Comparison of ENCODE assay signal across 8 cellular contexts in the genomic region with DNA sequence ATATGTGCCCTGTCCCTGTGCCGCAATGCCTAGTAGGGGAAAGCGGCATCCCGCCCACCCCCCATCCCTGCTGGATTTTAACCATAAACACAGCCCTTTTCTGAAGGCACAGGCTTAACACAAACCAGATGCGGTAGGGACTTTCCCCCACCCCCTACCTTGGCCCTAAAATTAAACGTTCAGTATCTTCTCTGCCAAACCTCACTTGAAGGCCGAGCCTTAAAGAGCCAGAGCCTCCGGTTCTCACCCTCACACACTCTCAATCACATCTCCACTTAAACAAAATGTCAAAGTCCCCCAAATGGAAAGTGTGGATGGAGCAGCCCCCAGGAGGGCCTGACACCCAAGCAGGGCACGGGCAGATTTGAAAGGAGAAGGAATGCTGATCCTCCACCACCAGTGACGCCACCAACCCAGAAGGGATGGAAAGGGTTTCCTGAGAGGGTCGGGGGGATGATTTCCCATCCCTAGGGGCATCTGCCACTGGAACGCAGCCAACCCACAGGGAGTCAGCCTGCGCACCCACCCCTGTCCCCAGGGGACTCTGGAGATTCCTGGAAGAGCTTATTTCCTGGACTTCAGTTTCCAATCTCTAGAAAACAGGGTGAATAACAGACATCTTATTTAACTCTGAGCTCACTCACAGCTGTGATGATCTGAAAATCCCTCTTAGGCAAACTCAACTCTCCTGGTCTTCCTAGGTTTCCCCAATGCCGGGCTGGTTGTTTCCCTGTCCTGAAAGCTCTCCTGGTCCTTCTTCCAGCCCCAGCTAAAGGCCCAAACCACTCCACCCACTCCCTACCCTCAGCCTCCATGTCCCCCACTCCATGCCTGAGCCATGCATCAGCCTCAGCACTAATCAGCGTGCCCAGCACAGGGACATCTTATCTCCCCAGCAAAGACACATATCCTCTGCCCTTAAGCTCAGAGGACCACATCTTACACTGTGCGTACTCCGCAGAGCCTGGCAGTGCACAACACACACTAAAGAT. TPM values are rescaled to one million over a fixed set of nuclear protein-coding genes. Genes with fewer than 3 reads are reported as not detected.
DNase-seq lines count a peak whose midpoint lies in the region; ATAC-seq and TF ChIP-seq lines count a peak whose summit lies in the region.

No MANE protein-coding gene starts in this region.

- no peaks in the 10 kb centered on the region for H3K27me3 ChIP-seq in vagina

- H3K27me3 Mint-ChIP-seq in activated naive CD4-positive, alpha-beta T cell treated with anti-CD3 and anti-CD28 coated beads, Interleukin-2, amount 50 U/mL, for 24 hours = no peaks in the 10 kb centered on the region

- no peak for DNase-seq in activated naive CD4-positive, alpha-beta T cell (lab: John Stamatoyannopoulos, UW)
- DNase-seq in caudate nucleus (lab: John Stamatoyannopoulos, UW) (no peak), mucosa of gallbladder (ENCODE audit: low spot score) (peak; percentile 47), vagina (ENCODE audit: extremely low spot score in 2 of 2) (no peak), head of caudate nucleus (no peak)

- intact Hi-C loops in vagina (cut with DNase I) (no loop called here), head of caudate nucleus (cut with DNase I) (no loop called here)

- H3K36me3 Mint-ChIP-seq in activated naive CD4-positive, alpha-beta T cell treated with anti-CD3 and anti-CD28 coated beads, Interleukin-2, amount 50 U/mL, for 24 hours = peaks cover 4% of the 10 kb centered on the region

- ATAC-seq in HG03521 (IDR thresholded peaks at IDR 0.05; ENCODE audit: unreplicated experiment) = no peak
- ATAC-seq in GM18858 (IDR thresholded peaks at IDR 0.05; ENCODE audit: unreplicated experiment) = no peak

- TF ChIP-seq POLR2A in vagina (IDR thresholded peaks at IDR 0.05) = no peak

- H3K4me1 Mint-ChIP-seq in activated naive CD4-positive, alpha-beta T cell treated with anti-CD3 and anti-CD28 coated beads, Interleukin-2, amount 50 U/mL, for 24 hours = peaks cover 91% of the 10 kb centered on the region

- H3K4me3 ChIP-seq in vagina = peak overlapping the region; percentile 5 to 29

- no peaks in the 10 kb centered on the region for H3K36me3 ChIP-seq in vagina

- no peaks in the 10 kb centered on the region for H3K9me3 ChIP-seq in vagina

- peak overlapping the region; percentile 67 for H3K4me3 Mint-ChIP-seq in activated naive CD4-positive, alpha-beta T cell treated with anti-CD3 and anti-CD28 coated beads, Interleukin-2, amount 50 U/mL, for 24 hours

- H3K9me3 Mint-ChIP-seq in activated naive CD4-positive, alpha-beta T cell treated with anti-CD3 and anti-CD28 coated beads, Interleukin-2, amount 50 U/mL, for 24 hours = no peaks in the 10 kb centered on the region

- peak overlapping the region; percentile 36 for H3K27ac ChIP-seq in caudate nucleus (ENCODE audit: low read depth, low read length)
- peak overlapping the region; percentile 88 for H3K27ac ChIP-seq in vagina

- peaks cover 98% of the 10 kb centered on the region for H3K4me1 ChIP-seq in vagina

- H3K27ac Mint-ChIP-seq in activated naive CD4-positive, alpha-beta T cell treated with anti-CD3 and anti-CD28 coated beads, Interleukin-2, amount 50 U/mL, for 24 hours = peak overlapping the region; percentile 91

- no peak for TF ChIP-seq CTCF in vagina (IDR thresholded peaks at IDR 0.05)

RNA-seq across cellular contexts. Expression of a gene that starts 26.3 kb away (rescaled TPM):
- 460 TPM for total RNA-seq in mucosa of gallbladder
- 209 TPM for total RNA-seq in vagina
